In genomic region chr9:89304479-89305188, GRCh38 we compare ENCODE assay signal across 16 cellular contexts. TPM values are rescaled to one million over a fixed set of nuclear protein-coding genes. Genes with fewer than 3 reads are reported as not detected.
DNase-seq lines count a peak whose midpoint lies in the region; ATAC-seq, FAIRE-seq and TF ChIP-seq lines count a peak whose summit lies in the region.
"Had no signal": no experiment of that assay in that cellular context is flagged by ENCODE, and none has a peak within 500 bp of the region (broad histone marks: within the 10 kb centered on the region; RNA-seq: fewer than 3 reads in every experiment).

No MANE protein-coding gene starts in this region.

- TF ChIP-seq POLR2A in H54 (IDR thresholded peaks at IDR 0.05; ENCODE audit: low read depth, low read length) (no peak), NB4 (IDR thresholded peaks at IDR 0.05; ENCODE audit: extremely low read depth, insufficient read length) (peak; percentile 34)

- intact Hi-C loops in mucosa of descending colon (cut with DNase I, micrococcal nuclease), result no loop called here

- peak; percentile 98 for DNase-seq in GF-D8 (lab: John Stamatoyannopoulos, UW)
- no peak for DNase-seq in H54 (ENCODE audit: insufficient read length, low spot score)
- DNase-seq in NB4 (ENCODE audit: low read depth), result peak; percentile 94
- peak; percentile 80 for DNase-seq in fibroblast of villous mesenchyme (ENCODE audit: low read depth)
- DNase-seq in activated naive CD4-positive, alpha-beta T cell treated with Interleukin-2 at 50 U/mL for 16 hours, result no peak
- no peak for DNase-seq in mucosa of descending colon
- no peak for DNase-seq in amygdala (lab: John Stamatoyannopoulos, UW)
- DNase-seq: activated CD4-positive, CD25-positive, alpha-beta regulatory T cell; activated naive CD4-positive, alpha-beta T cell; effector memory CD4-positive, alpha-beta T cell; HFFc6; NCI-H1105 treated with DMSO at 0.1 percent for 48 hours; stimulated activated CD4-positive, alpha-beta T cell treated with anti-CD3 and anti-CD28 coated beads, Interleukin-12 subunit alpha, Interleukin-12 subunit beta, amount 100 ng/mL, for 4 hours had no signal

- no peaks in the 10 kb centered on the region for H3K9me3 ChIP-seq in mucosa of descending colon

- H3K4me1 ChIP-seq in mucosa of descending colon (ENCODE audit: low read depth), result peaks cover under 1% of the 10 kb centered on the region

- H3K4me3 ChIP-seq in NB4 (ENCODE audit: low read depth, low read length), result peak overlapping the region; percentile 70
- no peak overlapping the region for H3K4me3 ChIP-seq in fibroblast of villous mesenchyme (ENCODE audit: low read depth, low read length)
- no peak overlapping the region for H3K4me3 ChIP-seq in mucosa of descending colon

- peak; percentile 6 for FAIRE-seq in H54 (lab: Jason Lieb, UNC)
- FAIRE-seq: D721Med had no signal

- TF ChIP-seq CTCF in NB4 (IDR thresholded peaks at IDR 0.05; ENCODE audit: low read depth, low read length), result no peak
- TF ChIP-seq CTCF in fibroblast of villous mesenchyme (IDR thresholded peaks at IDR 0.05; ENCODE audit: insufficient read depth, low read depth, low read length), result no peak
- TF ChIP-seq CTCF in mucosa of descending colon (IDR thresholded peaks at IDR 0.05), result no peak

- ATAC-seq in mucosa of descending colon, result no peak
- ATAC-seq in HG02852 (IDR thresholded peaks at IDR 0.05; ENCODE audit: unreplicated experiment), result no peak
- ATAC-seq: SK-N-SH treated with all-trans-retinoic acid at 6 μM for 48 hours had no signal

- no peaks in the 10 kb centered on the region for H3K36me3 ChIP-seq in mucosa of descending colon (ENCODE audit: low read depth)

RNA-seq across cellular contexts. Expression of gene CKS2, which starts 6.4 kb away (rescaled TPM):
- total RNA-seq in fibroblast of villous mesenchyme, result 78.0 and 228 TPM in 2 replicates
- total RNA-seq in mucosa of descending colon, result 10 to 100 TPM; 13.1 to 49.2 (median 15.4) TPM

RNA-seq across cellular contexts. Expression of gene SECISBP2, which starts 13.7 kb away (rescaled TPM):
- total RNA-seq in fibroblast of villous mesenchyme (23.3 and 27.4 TPM in 2 replicates), mucosa of descending colon (10 to 100 TPM; 49.4 to 68.0 (median 50.2) TPM)

Comparison
In these comparisons a context has a peak if more than half of its experiments do, and no peak if none do; other contexts are left out.
1. DNase-seq: peak in GF-D8 (single experiment), NB4 (single experiment) and fibroblast of villous mesenchyme (single experiment); none in H54 (single experiment), activated naive CD4-positive, alpha-beta T cell treated with Interleukin-2 at 50 U/mL for 16 hours (single experiment), mucosa of descending colon (0 of 3) and amygdala (0 of 56).